ENCODE assay signal across 8 cellular contexts in the genomic region with DNA sequence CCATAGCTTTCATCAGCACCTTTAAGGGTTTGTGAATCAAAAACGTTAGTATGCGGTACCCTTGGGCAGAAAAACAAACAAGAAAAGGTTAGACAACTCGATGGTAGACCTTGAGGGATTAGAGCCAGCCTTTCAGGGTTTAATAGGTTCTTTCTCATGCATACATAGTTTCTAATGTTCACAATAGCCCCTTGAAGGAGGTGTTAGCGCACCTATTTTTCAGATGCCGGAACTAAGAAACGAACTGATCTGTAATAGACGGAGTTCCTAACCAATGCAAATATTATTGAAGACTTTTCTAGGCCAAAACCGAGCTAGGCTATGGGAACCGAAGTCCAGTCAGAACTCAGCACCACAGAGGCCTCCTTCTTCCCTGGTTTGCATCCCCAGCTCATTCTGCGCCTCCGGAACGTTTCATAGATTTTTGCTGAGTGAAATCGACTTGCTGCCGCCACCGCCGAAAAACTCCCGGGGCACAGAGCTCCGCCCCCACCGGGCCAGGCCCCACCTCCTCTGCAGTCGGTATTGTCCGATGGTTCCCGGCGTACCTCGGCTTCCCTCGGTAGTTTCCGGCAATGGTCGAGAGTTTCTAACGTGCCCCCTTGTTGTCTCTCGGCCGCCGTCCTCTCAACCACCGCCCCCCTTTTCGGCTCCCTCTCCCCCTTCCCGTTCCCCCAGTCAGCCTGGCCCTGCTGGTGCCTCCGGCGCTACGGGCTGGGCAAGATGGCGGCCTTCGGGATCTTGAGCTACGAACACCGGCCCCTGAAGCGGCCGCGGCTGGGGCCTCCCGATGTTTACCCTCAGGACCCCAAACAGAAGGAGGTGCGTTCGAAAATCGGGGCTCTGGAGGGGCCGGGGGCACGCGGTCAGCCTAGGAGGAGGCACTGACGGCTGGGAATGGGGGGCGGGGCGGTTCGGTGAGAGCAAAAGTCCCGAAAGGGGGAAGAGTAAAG. TPM values are rescaled to one million over a fixed set of nuclear protein-coding genes. Genes with fewer than 3 reads are reported as not detected.
DNase-seq lines count a peak whose midpoint lies in the region; ATAC-seq and TF ChIP-seq lines count a peak whose summit lies in the region.

TSS of gene MED12 (plus strand) at position 565 of the 953 bp plus-strand sequence. CDS start at position 724, 159 bp downstream.

- H3K9me3 ChIP-seq in H9 (ENCODE audit: control insufficient read depth, low read depth, low read length) (peaks cover 27% of the 10 kb centered on the region), MG63 (no peaks in the 10 kb centered on the region), SK-N-MC (ENCODE audit: low read depth, low read length) (no peaks in the 10 kb centered on the region), gastroesophageal sphincter (no peaks in the 10 kb centered on the region), neutrophil (no peaks in the 10 kb centered on the region)

- no peak within 1 kb of the TSS for H3K14ac ChIP-seq in H9 (ENCODE audit: insufficient read depth, low read length)

- H3K27ac Mint-ChIP-seq in H9, result peak within 1 kb of the TSS in 2 of 3 experiments; percentile 40 to 90; a peak in 4 of 7 replicates
- H3K27ac Mint-ChIP-seq in activated naive CD4-positive, alpha-beta T cell treated with anti-CD3 and anti-CD28 coated beads, Interleukin-2, amount 10 ng/mL, durations not matched to agents 7 days and 5 days, result peak within 1 kb of the TSS; percentile 86

- H2BK15ac ChIP-seq in H9 (ENCODE audit: low read depth, low read length), result no peak within 1 kb of the TSS

- no peak for TF ChIP-seq EP300 in gastroesophageal sphincter (IDR thresholded peaks at IDR 0.05)

- H3K4me2 ChIP-seq in H9 (ENCODE audit: insufficient read depth, insufficient read length, low read length), result peak within 1 kb of the TSS; percentile 50

- H2BK120ac ChIP-seq in H9 (ENCODE audit: low read depth, low read length, poor library complexity, severe bottlenecking), result no peak within 1 kb of the TSS

- peaks cover 45% of the 10 kb centered on the region for H3K27me3 Mint-ChIP-seq in H9 (ENCODE audit: low read depth)
- H3K27me3 Mint-ChIP-seq in activated naive CD4-positive, alpha-beta T cell treated with anti-CD3 and anti-CD28 coated beads, Interleukin-2, amount 10 ng/mL, durations not matched to agents 7 days and 5 days, result no peaks in the 10 kb centered on the region

- H3K18ac ChIP-seq in H9 (ENCODE audit: insufficient read length, low read depth, low read length), result no peak within 1 kb of the TSS

- peak; percentile 93 for ATAC-seq in gastroesophageal sphincter

- TF ChIP-seq POLR2A in gastroesophageal sphincter (IDR thresholded peaks at IDR 0.05), result peak in 1 of 2 donors; percentile 18

- H3K79me2 ChIP-seq in H9 (ENCODE audit: insufficient read depth, low read length), result no peaks in the 10 kb centered on the region

- H3K23ac ChIP-seq in H9 (ENCODE audit: insufficient read length, low read depth, low read length), result no peak within 1 kb of the TSS

- H3K4me3 Mint-ChIP-seq in H9, result peak within 1 kb of the TSS; percentile 75 to 82
- peak within 1 kb of the TSS; percentile 78 for H3K4me3 Mint-ChIP-seq in activated naive CD4-positive, alpha-beta T cell treated with anti-CD3 and anti-CD28 coated beads, Interleukin-2, amount 10 ng/mL, durations not matched to agents 7 days and 5 days

- no peak within 1 kb of the TSS for H2BK12ac ChIP-seq in H9 (ENCODE audit: insufficient read length, low read depth, low read length)

- no peak within 1 kb of the TSS for H4K8ac ChIP-seq in H9 (replicated peaks; ENCODE audit: insufficient read length, low read depth, low read length)

- H2BK20ac ChIP-seq in H9 (ENCODE audit: low read depth, low read length, poor library complexity, severe bottlenecking), result no peak within 1 kb of the TSS

- H3K27ac ChIP-seq in H9 (ENCODE audit: insufficient read length, low read depth, low read length) (no peak within 1 kb of the TSS), SK-N-MC (peak within 1 kb of the TSS; percentile 68), gastroesophageal sphincter (peak within 1 kb of the TSS; percentile 48 to 84 (median 81)), neutrophil (peak within 1 kb of the TSS; percentile 89)

- no CpG with 5 or more reads among the region's 56 CpGs for WGBS in H9 (ENCODE audit: extremely low coverage, insufficient read length, low lambda C conversion rate)
- 3 to 23% methylated on average over 9 to 12 of the region's 56 CpGs for WGBS in gastroesophageal sphincter (ENCODE audit: low coverage in 1 of 2), 2 donors

- no peak for TF ChIP-seq CTCF in H9 (conservative IDR thresholded peaks at IDR 0.05)
- TF ChIP-seq CTCF in gastroesophageal sphincter (IDR thresholded peaks at IDR 0.05), result no peak
- no peak for TF ChIP-seq CTCF in neutrophil (IDR thresholded peaks at IDR 0.05)
- no peak for TF ChIP-seq CTCF in subcutaneous adipose tissue (IDR thresholded peaks at IDR 0.05; ENCODE audit: low read depth)

- H3K23me2 ChIP-seq in H9 (ENCODE audit: insufficient read length, low read depth, low read length, poor library complexity, severe bottlenecking), result peaks cover 2% of the 10 kb centered on the region

- DNase-seq in G401 (ENCODE audit: low spot score), result peak; percentile 86
- peak; percentile 80 for DNase-seq in H9
- peak; percentile 76 for DNase-seq in MG63
- no peak for DNase-seq in SK-N-MC (ENCODE audit: low read depth, low spot score)
- DNase-seq in activated naive CD4-positive, alpha-beta T cell treated with anti-CD3 and anti-CD28 coated beads, Interleukin-2, amount 10 ng/mL, durations not matched to agents 7 days and 5 days, result peak; percentile 87

- H3K79me1 ChIP-seq in H9 (ENCODE audit: insufficient read depth, low read depth, low read length, poor library complexity, severe bottlenecking), result no peaks in the 10 kb centered on the region

- no peak within 1 kb of the TSS for H2AFZ ChIP-seq in H9 (ENCODE audit: low read length)

- in situ Hi-C loops in G401 (cut with HindIII; ENCODE audit: low sequenced_read_pairs), result no loop called here

- H3K4ac ChIP-seq in H9 (ENCODE audit: low read depth, low read length), result no peak within 1 kb of the TSS

- H3T11ph ChIP-seq in H9 (ENCODE audit: low read length), result no peak within 1 kb of the TSS

- H4K5ac ChIP-seq in H9 (ENCODE audit: insufficient read length, low read depth, low read length), result no peak within 1 kb of the TSS

- H3K36me3 Mint-ChIP-seq in H9 (ENCODE audit: insufficient read depth in 1 of 3, low read depth in 3 of 3), result peaks cover 20 to 34% (median 29%) of the 10 kb centered on the region in 3 experiments; a peak in 6 of 7 replicates
- peaks cover 28% of the 10 kb centered on the region for H3K36me3 Mint-ChIP-seq in activated naive CD4-positive, alpha-beta T cell treated with anti-CD3 and anti-CD28 coated beads, Interleukin-2, amount 10 ng/mL, durations not matched to agents 7 days and 5 days

- no peak within 1 kb of the TSS for H2AK5ac ChIP-seq in H9 (ENCODE audit: insufficient read length, low read length)

- H2BK5ac ChIP-seq in H9 (ENCODE audit: insufficient read length, low read length), result no peak within 1 kb of the TSS

- H3K36me3 ChIP-seq in MG63 (no peaks in the 10 kb centered on the region), SK-N-MC (ENCODE audit: insufficient read depth, low read length) (peaks cover 32% of the 10 kb centered on the region; the same call in 1 of the 2 replicates), gastroesophageal sphincter (peaks cover 0 to 35% of the 10 kb centered on the region in 2 donors), neutrophil (peaks cover 28% of the 10 kb centered on the region)

- H4K20me1 ChIP-seq in H9 (ENCODE audit: control insufficient read depth, insufficient read depth, insufficient read length), result no peaks in the 10 kb centered on the region

- CTCF ChIA-PET in activated naive CD4-positive, alpha-beta T cell treated with anti-CD3 and anti-CD28 coated beads, Interleukin-2, amount 10 ng/mL, durations not matched to agents 7 days and 5 days (lab: Charles Lee), result interaction anchor here (1.1 to 2.8 kb wide), 3 partner anchors 11 to 17 kb away, joined by 6 to 27 read pairs (median 6); partner anchors contain the start of gene CXorf65

- no peak within 1 kb of the TSS for H4K91ac ChIP-seq in H9 (ENCODE audit: insufficient read length, low read depth, low read length)

- peak within 1 kb of the TSS; percentile 75 for H3K4me3 ChIP-seq in MG63
- H3K4me3 ChIP-seq in SK-N-MC, result peak within 1 kb of the TSS; percentile 82
- H3K4me3 ChIP-seq in gastroesophageal sphincter, result peak within 1 kb of the TSS; percentile 58 to 67
- H3K4me3 ChIP-seq in neutrophil (ENCODE audit: low read depth in 1 of 2, low read length in 1 of 2), result peak within 1 kb of the TSS; percentile 68 to 69

- no peak within 1 kb of the TSS for H3K56ac ChIP-seq in H9 (ENCODE audit: insufficient read length, low read depth, low read length)

- H3K27me3 ChIP-seq in H9 (ENCODE audit: insufficient read depth, low read length) (no peaks in the 10 kb centered on the region), MG63 (no peaks in the 10 kb centered on the region), gastroesophageal sphincter (no peaks in the 10 kb centered on the region), neutrophil (no peaks in the 10 kb centered on the region)

- H3K4me1 Mint-ChIP-seq in H9, result peaks cover 3 to 4% of the 10 kb centered on the region in 2 experiments; a peak in 2 of 4 replicates
- H3K4me1 Mint-ChIP-seq in activated naive CD4-positive, alpha-beta T cell treated with anti-CD3 and anti-CD28 coated beads, Interleukin-2, amount 10 ng/mL, durations not matched to agents 7 days and 5 days, result peaks cover 35% of the 10 kb centered on the region

- H3K9me3 Mint-ChIP-seq in H9, result peaks cover 51 to 59% of the 10 kb centered on the region in 2 experiments
- H3K9me3 Mint-ChIP-seq in activated naive CD4-positive, alpha-beta T cell treated with anti-CD3 and anti-CD28 coated beads, Interleukin-2, amount 10 ng/mL, durations not matched to agents 7 days and 5 days, result no peaks in the 10 kb centered on the region

- H3K9ac ChIP-seq in H9 (ENCODE audit: extremely low read depth, insufficient read length, low read length) (peak within 1 kb of the TSS; percentile 52), SK-N-MC (ENCODE audit: insufficient read length) (peak within 1 kb of the TSS; percentile 88)

- H3K4me1 ChIP-seq in H9 (ENCODE audit: insufficient read depth, low read length), result no peaks in the 10 kb centered on the region
- H3K4me1 ChIP-seq in gastroesophageal sphincter, result peaks cover 0 to 20% (median 2%) of the 10 kb centered on the region in 3 donors
- H3K4me1 ChIP-seq in neutrophil (ENCODE audit: control insufficient read depth in 1 of 2, insufficient read depth in 1 of 2, low read depth in 1 of 2, low read length in 1 of 2), result peaks cover 17 to 28% of the 10 kb centered on the region in 2 experiments

RNA-seq across cellular contexts. Expression of gene MED12, which starts in this region (rescaled TPM):
- 10.8 and 17.7 TPM in 2 replicates for total RNA-seq in G401 (2014; rRNA removed; shearing (Covaris generic))
- total RNA-seq in H9 (2021) (30.8 and 33.0 TPM in 2 replicates), gastroesophageal sphincter (10 to 100 TPM; 19.7 to 30.2 (median 26.2) TPM), subcutaneous adipose tissue (10 to 100 TPM; 30.2 to 51.6 (median 43.9) TPM)
- 9.3 and 11.1 TPM in 2 replicates for total RNA-seq in MG63 (2014; rRNA removed; shearing (Covaris generic); ENCODE audit: low replicate concordance)
